ENCODE assay signal across 1 cellular context in genomic region chr5:36239370-36240293, GRCh38.
TF ChIP-seq lines count a peak whose summit lies in the region.

No MANE protein-coding gene starts in this region.

TF ChIP-seq in liver, 16 proteins besides CTCF, POLR2A, EP300 and RAD21 (continued from another document):
- peak; percentile 67 for TF ChIP-seq FOXA1 (IDR thresholded peaks at IDR 0.05)
